20 cellular contexts compared by ENCODE assay signal in genomic region chr12:117054279-117054678, GRCh38. TPM values are rescaled to one million over a fixed set of nuclear protein-coding genes. Genes with fewer than 3 reads are reported as not detected.
"Had no signal": no experiment of that assay in that cellular context is flagged by ENCODE, and none has a peak within 500 bp of the region (broad histone marks: within the 10 kb centered on the region; RNA-seq: fewer than 3 reads in every experiment).

No MANE protein-coding gene starts in this region.

- DNase-seq: activated CD4-positive, alpha-beta memory T cell treated with anti-CD3 and anti-CD28 coated beads, Interleukin-2, amount 10 ng/mL, durations not matched to agents 7 days and 5 days; activated CD4-positive, alpha-beta T cell treated with anti-CD3 and anti-CD28 coated beads for 36 hours; activated naive CD4-positive, alpha-beta T cell treated with anti-CD3 and anti-CD28 coated beads, Interleukin-2, amount 10 ng/mL, durations not matched to agents 7 days and 5 days; activated T-cell treated with anti-CD3 and anti-CD28 coated beads, Interleukin-2, amount 50 U/mL, for 24 hours; effector CD4-positive, alpha-beta T cell; left colon; lower lobe of right lung; spleen; stimulated activated CD8-positive, alpha-beta memory T cell treated with anti-CD3 and anti-CD28 coated beads, Interleukin-4, amount 100 ng/mL, for 48 hours; T-helper 2 cell; transverse colon had no signal

- FAIRE-seq: astrocyte, islet of Langerhans had no signal

- H3K4me1 Mint-ChIP-seq: activated CD4-positive, alpha-beta memory T cell treated with anti-CD3 and anti-CD28 coated beads, Interleukin-2, amount 10 ng/mL, durations not matched to agents 7 days and 5 days; activated CD4-positive, alpha-beta T cell treated with anti-CD3 and anti-CD28 coated beads for 36 hours; activated naive CD4-positive, alpha-beta T cell treated with anti-CD3 and anti-CD28 coated beads, Interleukin-2, amount 10 ng/mL, durations not matched to agents 7 days and 5 days had no signal

- H3K4me1 ChIP-seq: breast epithelium, lower lobe of right lung, suprapubic skin, transverse colon, vagina had no signal

- H3K9me3 Mint-ChIP-seq: activated CD4-positive, alpha-beta memory T cell treated with anti-CD3 and anti-CD28 coated beads, Interleukin-2, amount 10 ng/mL, durations not matched to agents 7 days and 5 days; activated naive CD4-positive, alpha-beta T cell treated with anti-CD3 and anti-CD28 coated beads, Interleukin-2, amount 10 ng/mL, durations not matched to agents 7 days and 5 days; activated T-cell treated with anti-CD3 and anti-CD28 coated beads, Interleukin-2, amount 50 U/mL, for 24 hours; naive thymus-derived CD8-positive, alpha-beta T cell; stimulated activated naive CD8-positive, alpha-beta T cell treated with anti-CD3 and anti-CD28 coated beads, Interleukin-15, Interleukin-2, amounts not matched to agents 100 ng/mL and 50 ng/mL, for 24 hours had no signal

- ATAC-seq: activated CD4-positive, alpha-beta T cell treated with anti-CD3 and anti-CD28 coated beads for 36 hours; gastroesophageal sphincter; left colon; lower lobe of right lung; naive thymus-derived CD8-positive, alpha-beta T cell had no signal

- H3K27ac Mint-ChIP-seq: activated CD4-positive, alpha-beta memory T cell treated with anti-CD3 and anti-CD28 coated beads, Interleukin-2, amount 10 ng/mL, durations not matched to agents 7 days and 5 days; activated CD4-positive, alpha-beta T cell treated with anti-CD3 and anti-CD28 coated beads for 36 hours; activated naive CD4-positive, alpha-beta T cell treated with anti-CD3 and anti-CD28 coated beads, Interleukin-2, amount 10 ng/mL, durations not matched to agents 7 days and 5 days; activated T-cell treated with anti-CD3 and anti-CD28 coated beads, Interleukin-2, amount 50 U/mL, for 24 hours; stimulated activated naive CD8-positive, alpha-beta T cell treated with anti-CD3 and anti-CD28 coated beads, Interleukin-15, Interleukin-2, amounts not matched to agents 100 ng/mL and 50 ng/mL, for 24 hours had no signal

- H3K36me3 ChIP-seq: breast epithelium, esophagus muscularis mucosa, gastroesophageal sphincter, lower lobe of right lung, spleen, suprapubic skin, transverse colon, vagina had no signal

- H3K4me3 ChIP-seq: breast epithelium, esophagus muscularis mucosa, gastroesophageal sphincter, lower lobe of right lung, spleen, suprapubic skin, transverse colon, vagina had no signal

- H3K27me3 Mint-ChIP-seq: activated CD4-positive, alpha-beta memory T cell treated with anti-CD3 and anti-CD28 coated beads, Interleukin-2, amount 10 ng/mL, durations not matched to agents 7 days and 5 days; activated CD4-positive, alpha-beta T cell treated with anti-CD3 and anti-CD28 coated beads for 36 hours; activated T-cell treated with anti-CD3 and anti-CD28 coated beads, Interleukin-2, amount 50 U/mL, for 24 hours; naive thymus-derived CD8-positive, alpha-beta T cell; stimulated activated naive CD8-positive, alpha-beta T cell treated with anti-CD3 and anti-CD28 coated beads, Interleukin-15, Interleukin-2, amounts not matched to agents 100 ng/mL and 50 ng/mL, for 24 hours had no signal

- H3K9me3 ChIP-seq: breast epithelium, esophagus muscularis mucosa, gastroesophageal sphincter, lower lobe of right lung, spleen, suprapubic skin, transverse colon, vagina had no signal

- H3K4me3 Mint-ChIP-seq: activated CD4-positive, alpha-beta memory T cell treated with anti-CD3 and anti-CD28 coated beads, Interleukin-2, amount 10 ng/mL, durations not matched to agents 7 days and 5 days; activated CD4-positive, alpha-beta T cell treated with anti-CD3 and anti-CD28 coated beads for 36 hours; activated naive CD4-positive, alpha-beta T cell treated with anti-CD3 and anti-CD28 coated beads, Interleukin-2, amount 10 ng/mL, durations not matched to agents 7 days and 5 days; activated T-cell treated with anti-CD3 and anti-CD28 coated beads, Interleukin-2, amount 50 U/mL, for 24 hours; naive thymus-derived CD8-positive, alpha-beta T cell; stimulated activated naive CD8-positive, alpha-beta T cell treated with anti-CD3 and anti-CD28 coated beads, Interleukin-15, Interleukin-2, amounts not matched to agents 100 ng/mL and 50 ng/mL, for 24 hours had no signal

- H3K27ac ChIP-seq: breast epithelium, esophagus muscularis mucosa, gastroesophageal sphincter, lower lobe of right lung, suprapubic skin, transverse colon, vagina had no signal

- H3K27me3 ChIP-seq: breast epithelium, gastroesophageal sphincter, spleen, transverse colon, vagina had no signal

RNA-seq across cellular contexts. Expression of gene TESC, which starts 44.9 kb away (rescaled TPM):
- total RNA-seq: naive thymus-derived CD8-positive, alpha-beta T cell had no signal
